In the genomic region with DNA sequence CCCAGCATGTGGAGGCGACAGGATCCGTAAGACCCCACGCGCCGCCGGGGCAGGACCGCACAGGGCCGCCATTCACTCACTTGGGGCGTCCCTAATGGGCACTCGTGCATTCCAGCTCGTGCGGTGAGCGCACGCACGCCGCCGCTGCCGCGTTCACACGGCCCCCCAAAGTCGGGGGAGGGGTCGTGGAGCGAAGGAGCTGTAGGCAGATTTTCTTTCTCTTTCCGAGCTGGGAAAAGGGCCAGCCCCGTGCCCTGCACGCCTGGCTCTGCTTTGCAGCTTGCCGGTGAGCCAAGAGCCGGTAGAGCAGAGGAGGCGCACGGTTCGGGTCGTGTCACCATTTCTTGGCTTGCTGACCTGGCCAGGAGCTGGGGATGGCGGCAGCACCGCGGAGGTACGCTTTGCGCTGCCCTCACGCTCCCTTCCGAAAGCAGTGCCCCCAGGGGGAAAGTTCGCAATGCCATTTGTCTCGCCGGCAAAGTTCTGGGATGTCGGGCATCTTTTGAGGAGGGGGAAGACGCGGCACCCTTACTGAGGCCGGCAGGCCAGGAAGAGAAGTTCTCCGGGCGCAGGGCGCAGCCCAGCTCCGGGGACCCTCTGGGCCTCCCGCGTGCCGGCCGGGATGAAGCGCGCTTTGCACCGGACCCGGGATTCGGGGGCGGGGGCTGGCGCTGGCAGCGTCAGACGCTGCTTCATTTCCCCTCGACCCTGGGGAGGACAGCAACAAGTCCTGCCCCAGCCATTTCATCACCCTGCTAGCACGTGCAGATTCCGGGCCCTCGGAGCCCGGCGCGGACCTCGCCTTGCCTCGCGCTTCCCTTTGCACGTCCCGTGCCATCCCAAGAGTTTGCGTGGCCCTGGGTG, we compare ENCODE assay signal across 1 cellular context.
TF ChIP-seq lines count a peak whose summit lies in the region.

No MANE protein-coding gene starts in this region.

TF ChIP-seq in HepG2, 621 proteins besides CTCF, POLR2A, EP300 and RAD21 (continued from another document):
- TF ChIP-seq ZBED4 (CRISPR knock-in tag; IDR thresholded peaks at IDR 0.05; ENCODE audit: borderline replicate concordance) = no peak
- 0 out of 2 replicates have a peak, but pooled peaks have one; percentile 16 for TF ChIP-seq BCL6 (CRISPR knock-in tag; IDR thresholded peaks at IDR 0.05)
- TF ChIP-seq XBP1 (CRISPR knock-in tag; IDR thresholded peaks at IDR 0.05) = 0 out of 2 replicates have a peak, but pooled peaks have one; percentile 13
- no peak for TF ChIP-seq ZNF816 (CRISPR knock-in tag; IDR thresholded peaks at IDR 0.05; ENCODE audit: borderline replicate concordance)
- TF ChIP-seq MED13 (CRISPR knock-in tag; IDR thresholded peaks at IDR 0.05) = 0 out of 2 replicates have a peak, but pooled peaks have one; percentile 55
- 0 out of 2 replicates have a peak, but pooled peaks have one; percentile 10 for TF ChIP-seq CEBPG (CRISPR knock-in tag; IDR thresholded peaks at IDR 0.05)
- 0 out of 2 replicates have a peak, but pooled peaks have one; percentile 34 for TF ChIP-seq SAP130 (CRISPR knock-in tag; IDR thresholded peaks at IDR 0.05; ENCODE audit: low read depth)
- TF ChIP-seq RBFOX2 (IDR thresholded peaks at IDR 0.05; ENCODE audit: low read depth, low read length) = peak; percentile 28
- TF ChIP-seq E2F2 (CRISPR knock-in tag; IDR thresholded peaks at IDR 0.05; ENCODE audit: borderline replicate concordance) = no peak
- 0 out of 2 replicates have a peak, but pooled peaks have one; percentile 57 for TF ChIP-seq AKAP8 (CRISPR knock-in tag; IDR thresholded peaks at IDR 0.05)
- peak; percentile 13; the same call in 1 of the 2 replicates for TF ChIP-seq PATZ1 (CRISPR knock-in tag; IDR thresholded peaks at IDR 0.05)
- TF ChIP-seq, protein P1, sequence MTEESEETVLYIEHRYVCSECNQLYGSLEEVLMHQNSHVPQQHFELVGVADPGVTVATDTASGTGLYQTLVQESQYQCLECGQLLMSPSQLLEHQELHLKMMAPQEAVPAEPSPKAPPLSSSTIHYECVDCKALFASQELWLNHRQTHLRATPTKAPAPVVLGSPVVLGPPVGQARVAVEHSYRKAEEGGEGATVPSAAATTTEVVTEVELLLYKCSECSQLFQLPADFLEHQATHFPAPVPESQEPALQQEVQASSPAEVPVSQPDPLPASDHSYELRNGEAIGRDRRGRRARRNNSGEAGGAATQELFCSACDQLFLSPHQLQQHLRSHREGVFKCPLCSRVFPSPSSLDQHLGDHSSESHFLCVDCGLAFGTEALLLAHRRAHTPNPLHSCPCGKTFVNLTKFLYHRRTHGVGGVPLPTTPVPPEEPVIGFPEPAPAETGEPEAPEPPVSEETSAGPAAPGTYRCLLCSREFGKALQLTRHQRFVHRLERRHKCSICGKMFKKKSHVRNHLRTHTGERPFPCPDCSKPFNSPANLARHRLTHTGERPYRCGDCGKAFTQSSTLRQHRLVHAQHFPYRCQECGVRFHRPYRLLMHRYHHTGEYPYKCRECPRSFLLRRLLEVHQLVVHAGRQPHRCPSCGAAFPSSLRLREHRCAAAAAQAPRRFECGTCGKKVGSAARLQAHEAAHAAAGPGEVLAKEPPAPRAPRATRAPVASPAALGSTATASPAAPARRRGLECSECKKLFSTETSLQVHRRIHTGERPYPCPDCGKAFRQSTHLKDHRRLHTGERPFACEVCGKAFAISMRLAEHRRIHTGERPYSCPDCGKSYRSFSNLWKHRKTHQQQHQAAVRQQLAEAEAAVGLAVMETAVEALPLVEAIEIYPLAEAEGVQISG (CRISPR knock-in tag; IDR thresholded peaks at IDR 0.05) = 0 out of 2 replicates have a peak, but pooled peaks have one; percentile 47
- TF ChIP-seq, protein P2, sequence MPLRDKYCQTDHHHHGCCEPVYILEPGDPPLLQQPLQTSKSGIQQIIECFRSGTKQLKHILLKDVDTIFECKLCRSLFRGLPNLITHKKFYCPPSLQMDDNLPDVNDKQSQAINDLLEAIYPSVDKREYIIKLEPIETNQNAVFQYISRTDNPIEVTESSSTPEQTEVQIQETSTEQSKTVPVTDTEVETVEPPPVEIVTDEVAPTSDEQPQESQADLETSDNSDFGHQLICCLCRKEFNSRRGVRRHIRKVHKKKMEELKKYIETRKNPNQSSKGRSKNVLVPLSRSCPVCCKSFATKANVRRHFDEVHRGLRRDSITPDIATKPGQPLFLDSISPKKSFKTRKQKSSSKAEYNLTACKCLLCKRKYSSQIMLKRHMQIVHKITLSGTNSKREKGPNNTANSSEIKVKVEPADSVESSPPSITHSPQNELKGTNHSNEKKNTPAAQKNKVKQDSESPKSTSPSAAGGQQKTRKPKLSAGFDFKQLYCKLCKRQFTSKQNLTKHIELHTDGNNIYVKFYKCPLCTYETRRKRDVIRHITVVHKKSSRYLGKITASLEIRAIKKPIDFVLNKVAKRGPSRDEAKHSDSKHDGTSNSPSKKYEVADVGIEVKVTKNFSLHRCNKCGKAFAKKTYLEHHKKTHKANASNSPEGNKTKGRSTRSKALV (CRISPR knock-in tag; IDR thresholded peaks at IDR 0.05) = peak; percentile 61
- TF ChIP-seq TARDBP (CRISPR knock-in tag; IDR thresholded peaks at IDR 0.05) = peak; percentile 54; the same call in 1 of the 2 replicates
- 0 out of 2 replicates have a peak, but pooled peaks have one; percentile 29 for TF ChIP-seq ZNF563 (CRISPR knock-in tag; IDR thresholded peaks at IDR 0.05)
- TF ChIP-seq PHF21A (CRISPR knock-in tag; IDR thresholded peaks at IDR 0.05) = no peak
- peak; percentile 55; the same call in 1 of the 2 replicates for TF ChIP-seq ARNT2 (CRISPR knock-in tag; IDR thresholded peaks at IDR 0.05; ENCODE audit: low read depth)
- TF ChIP-seq FOXJ3 (CRISPR knock-in tag; IDR thresholded peaks at IDR 0.05; ENCODE audit: borderline replicate concordance) = 0 out of 2 replicates have a peak, but pooled peaks have one; percentile 5
- TF ChIP-seq MEF2D (CRISPR knock-in tag; IDR thresholded peaks at IDR 0.05) = no peak
- peak; percentile 36 for TF ChIP-seq HNRNPLL (IDR thresholded peaks at IDR 0.05; ENCODE audit: low read depth, low read length, poor library complexity, severe bottlenecking)
- TF ChIP-seq MTA1 (CRISPR knock-in tag; IDR thresholded peaks at IDR 0.05; ENCODE audit: borderline replicate concordance) = peak; percentile 7; the same call in 1 of the 2 replicates
- TF ChIP-seq FLYWCH1 (CRISPR knock-in tag; IDR thresholded peaks at IDR 0.05) = no peak
- peak; percentile 42; the same call in 1 of the 2 replicates for TF ChIP-seq MYC (CRISPR knock-in tag; IDR thresholded peaks at IDR 0.05; ENCODE audit: borderline replicate concordance)
- no peak for TF ChIP-seq PRDM10 (CRISPR knock-in tag; IDR thresholded peaks at IDR 0.05; ENCODE audit: low read depth)
- TF ChIP-seq ZNF598 (CRISPR knock-in tag; IDR thresholded peaks at IDR 0.05; ENCODE audit: borderline replicate concordance) = 0 out of 2 replicates have a peak, but pooled peaks have one; percentile 17
